In genomic region chr21:41152149-41152548, GRCh38 we compare ENCODE assay signal across 26 cellular contexts.
"Had no signal": no experiment of that assay in that cellular context is flagged by ENCODE, and none has a peak within 500 bp of the region (broad histone marks: within the 10 kb centered on the region; RNA-seq: fewer than 3 reads in every experiment).

No MANE protein-coding gene starts in this region.

- H3K4me3 Mint-ChIP-seq: activated CD4-positive, alpha-beta memory T cell treated with anti-CD3 and anti-CD28 coated beads, Interleukin-2, amount 10 ng/mL, durations not matched to agents 7 days and 5 days; activated CD4-positive, alpha-beta T cell treated with anti-CD3 and anti-CD28 coated beads for 36 hours; activated naive CD4-positive, alpha-beta T cell treated with anti-CD3 and anti-CD28 coated beads, Interleukin-2, amount 10 ng/mL, durations not matched to agents 7 days and 5 days; natural killer cell treated with Interleukin-12 subunit alpha and Interleukin-12 subunit beta and Interleukin-15 and Interleukin-18, amount 100 ng/mL, for 72 hours; WTC11 had no signal

- H3K27ac Mint-ChIP-seq: activated CD4-positive, alpha-beta memory T cell treated with anti-CD3 and anti-CD28 coated beads, Interleukin-2, amount 10 ng/mL, durations not matched to agents 7 days and 5 days; activated CD4-positive, alpha-beta T cell treated with anti-CD3 and anti-CD28 coated beads for 36 hours; activated naive CD4-positive, alpha-beta T cell treated with anti-CD3 and anti-CD28 coated beads, Interleukin-2, amount 10 ng/mL, durations not matched to agents 7 days and 5 days; natural killer cell treated with Interleukin-12 subunit alpha and Interleukin-12 subunit beta and Interleukin-15 and Interleukin-18, amount 100 ng/mL, for 72 hours; WTC11 had no signal

- ATAC-seq: activated CD4-positive, alpha-beta T cell treated with anti-CD3 and anti-CD28 coated beads for 36 hours; gastrocnemius medialis; left ventricle myocardium superior; natural killer cell treated with Interleukin-12 subunit alpha and Interleukin-12 subunit beta and Interleukin-15 and Interleukin-18, amount 100 ng/mL, for 72 hours; pancreas; psoas muscle; stimulated activated naive CD8-positive, alpha-beta T cell treated with anti-CD3 and anti-CD28 coated beads, Interleukin-15, Interleukin-2, amounts not matched to agents 100 U/mL and 50 U/mL, for 24 hours; upper lobe of right lung; WTC11 had no signal

- H3K9me3 ChIP-seq: colonic mucosa, esophagus muscularis mucosa, gastrocnemius medialis, pancreas, psoas muscle, right atrium auricular region, thyroid gland, upper lobe of right lung had no signal

- H3K4me1 ChIP-seq: esophagus muscularis mucosa, gastrocnemius medialis, pancreas, psoas muscle, spleen, thyroid gland, upper lobe of right lung had no signal

- H3K4me1 Mint-ChIP-seq: activated CD4-positive, alpha-beta memory T cell treated with anti-CD3 and anti-CD28 coated beads, Interleukin-2, amount 10 ng/mL, durations not matched to agents 7 days and 5 days; activated CD4-positive, alpha-beta T cell treated with anti-CD3 and anti-CD28 coated beads for 36 hours; activated naive CD4-positive, alpha-beta T cell treated with anti-CD3 and anti-CD28 coated beads, Interleukin-2, amount 10 ng/mL, durations not matched to agents 7 days and 5 days had no signal

- DNase-seq: activated CD4-positive, alpha-beta memory T cell treated with anti-CD3 and anti-CD28 coated beads, Interleukin-2, amount 10 ng/mL, durations not matched to agents 7 days and 5 days; activated CD4-positive, alpha-beta T cell treated with anti-CD3 and anti-CD28 coated beads for 36 hours; activated effector memory CD4-positive, alpha-beta T cell treated with anti-CD3 and anti-CD28 coated beads, Interleukin-2, amount 50 U/mL, for 16 hours; activated naive CD4-positive, alpha-beta T cell treated with anti-CD3 and anti-CD28 coated beads, Interleukin-2, amount 10 ng/mL, durations not matched to agents 7 days and 5 days; activated T-cell treated with anti-CD3 and anti-CD28 coated beads for 4 hours; amygdala; colonic mucosa; gastrocnemius medialis; head of caudate nucleus; hypothalamus; left ventricle myocardium superior; mammary epithelial cell; midbrain; pancreas; psoas muscle; spleen; stimulated activated CD4-positive, alpha-beta T cell treated with anti-CD3 and anti-CD28 coated beads, Interleukin-4, amount 100 ng/mL, for 1 hour; stimulated activated naive CD8-positive, alpha-beta T cell treated with anti-CD3 and anti-CD28 coated beads, Interleukin-15, Interleukin-2, amounts not matched to agents 100 U/mL and 50 U/mL, for 24 hours; thyroid gland; upper lobe of right lung had no signal

- FAIRE-seq: bronchial epithelial cell, pancreas had no signal

- H3K27ac ChIP-seq: colonic mucosa, esophagus muscularis mucosa, gastrocnemius medialis, neutrophil, pancreas, psoas muscle, right atrium auricular region, spleen, thyroid gland, upper lobe of right lung had no signal

- H3K36me3 Mint-ChIP-seq: natural killer cell treated with Interleukin-12 subunit alpha and Interleukin-12 subunit beta and Interleukin-15 and Interleukin-18, amount 100 ng/mL, for 72 hours; WTC11 had no signal

- H3K27me3 ChIP-seq: colonic mucosa, gastrocnemius medialis, neutrophil, pancreas, right atrium auricular region, spleen, thyroid gland, upper lobe of right lung had no signal

- H3K36me3 ChIP-seq: colonic mucosa, esophagus muscularis mucosa, gastrocnemius medialis, neutrophil, pancreas, right atrium auricular region, spleen, thyroid gland, upper lobe of right lung had no signal

- H3K9me3 Mint-ChIP-seq: activated naive CD4-positive, alpha-beta T cell treated with anti-CD3 and anti-CD28 coated beads, Interleukin-2, amount 10 ng/mL, durations not matched to agents 7 days and 5 days; natural killer cell treated with Interleukin-12 subunit alpha and Interleukin-12 subunit beta and Interleukin-15 and Interleukin-18, amount 100 ng/mL, for 72 hours had no signal

- H3K4me3 ChIP-seq: colonic mucosa, esophagus muscularis mucosa, gastrocnemius medialis, pancreas, psoas muscle, right atrium auricular region, spleen, thyroid gland, upper lobe of right lung had no signal
